In the genomic region with DNA sequence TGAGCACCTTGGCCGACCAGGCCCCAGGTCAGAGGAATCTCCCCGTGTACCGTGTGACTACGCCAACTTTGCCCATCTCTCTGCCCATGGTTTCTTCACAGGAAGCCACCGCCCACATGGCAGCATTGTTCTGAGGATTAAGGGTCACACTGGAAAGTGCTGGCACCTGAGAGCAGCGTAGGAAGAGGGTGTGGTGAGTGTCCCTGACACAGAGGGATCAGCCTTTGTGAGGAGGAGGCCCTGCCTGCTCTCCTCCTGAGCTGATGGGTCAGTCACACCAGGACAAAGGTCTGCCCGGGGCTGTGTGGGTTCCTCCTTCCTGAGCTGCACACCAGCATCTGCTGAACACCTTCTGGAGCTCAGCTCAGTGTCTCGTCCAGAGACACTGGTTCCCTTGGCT, we compare ENCODE assay signal across 18 cellular contexts. TPM values are rescaled to one million over a fixed set of nuclear protein-coding genes. Genes with fewer than 3 reads are reported as not detected.
A peak's percentile ranks its signal among the peaks of the same experiment; 100 is the strongest.
DNase-seq lines count a peak whose midpoint lies in the region; TF ChIP-seq lines count a peak whose summit lies in the region.
"Had no signal": no experiment of that assay in that cellular context is flagged by ENCODE, and none has a peak within 500 bp of the region (broad histone marks: within the 10 kb centered on the region; RNA-seq: fewer than 3 reads in every experiment).

No MANE protein-coding gene starts in this region.

- H3K36me3 ChIP-seq in suprapubic skin, result no peaks in the 10 kb centered on the region
- H3K36me3 ChIP-seq: MG63, SJCRH30 had no signal

- TF ChIP-seq EP300 in suprapubic skin (IDR thresholded peaks at IDR 0.05), result no peak

- no peak for TF ChIP-seq CTCF in epithelial cell of esophagus (IDR thresholded peaks at IDR 0.05; ENCODE audit: insufficient read depth, low read depth, low read length, missing control alignments)
- no peak for TF ChIP-seq CTCF in suprapubic skin (IDR thresholded peaks at IDR 0.05)

- TF ChIP-seq POLR2A in suprapubic skin (IDR thresholded peaks at IDR 0.05), result no peak

- DNase-seq in NCI-H69 (lab: John Stamatoyannopoulos, UW) (peak; percentile 8), epithelial cell of esophagus (ENCODE audit: low read depth) (peak; percentile 11), mesenteric fat pad (ENCODE audit: low spot score) (peak; percentile 73), suprapubic skin (ENCODE audit: low spot score in 2 of 2) (no peak), NCI-H774 (lab: John Stamatoyannopoulos, UW) (no peak), NCI-H1092 treated with DMSO at 0.1 percent for 48 hours (lab: John Stamatoyannopoulos, UW) (no peak), cerebellar cortex (ENCODE audit: low spot score) (no peak)
- no peak for DNase-seq in activated CD4-positive, alpha-beta T cell treated with anti-CD3 and anti-CD28 coated beads, Interleukin-2, amount 50 U/mL, for 4 hours
- DNase-seq: ACHN, GOT3, Karpas-422, MG63, NCI-H1048, NCI-H1436 treated with DMSO at 0.1 percent for 48 hours, NCI-H2227 treated with DMSO at 0.1 percent for 48 hours, NCI-H510A treated with DMSO at 0.1 percent for 48 hours, SJCRH30 had no signal

- H3K27ac ChIP-seq in suprapubic skin, result peak overlapping the region; percentile 18
- H3K27ac ChIP-seq: C4-2B, SJCRH30 had no signal

- WGBS in suprapubic skin, result 74% methylated on average over 8 of the region's 8 CpGs

- no peaks in the 10 kb centered on the region for H3K9me3 ChIP-seq in suprapubic skin
- H3K9me3 ChIP-seq: MG63, SJCRH30 had no signal

- no peak overlapping the region for H3K4me3 ChIP-seq in epithelial cell of esophagus (ENCODE audit: low read length)
- H3K4me3 ChIP-seq in suprapubic skin, result no peak overlapping the region
- H3K4me3 ChIP-seq: MG63, SJCRH30 had no signal

- H3K4me1 ChIP-seq in suprapubic skin, result no peaks in the 10 kb centered on the region

- peaks cover 5% of the 10 kb centered on the region for H3K27me3 ChIP-seq in suprapubic skin
- H3K27me3 ChIP-seq: MG63, SJCRH30 had no signal

RNA-seq across cellular contexts. Expression of a gene that starts 32.2 kb away (rescaled TPM):
- total RNA-seq in mesenteric fat pad (0.45 TPM), suprapubic skin (10 to 100 TPM; 34.1 to 64.3 (median 62.4) TPM)

Comparison
In these comparisons a context has a peak if more than half of its experiments do, and no peak if none do; other contexts are left out.
1. DNase-seq: peak in NCI-H69 (single experiment), epithelial cell of esophagus (single experiment) and mesenteric fat pad (single experiment); none in suprapubic skin (0 of 2), activated CD4-positive, alpha-beta T cell treated with anti-CD3 and anti-CD28 coated beads, Interleukin-2, amount 50 U/mL, for 4 hours (0 of 2), NCI-H774 (single experiment), NCI-H1092 treated with DMSO at 0.1 percent for 48 hours (single experiment) and cerebellar cortex (single experiment).
2. RNA of a gene that starts 32.2 kb away (total RNA-seq): 34.1 to 64.3 TPM in suprapubic skin; 0.45 TPM in mesenteric fat pad (single experiment); every median in the first group is over 10 times any median in the second.